In the genomic region with DNA sequence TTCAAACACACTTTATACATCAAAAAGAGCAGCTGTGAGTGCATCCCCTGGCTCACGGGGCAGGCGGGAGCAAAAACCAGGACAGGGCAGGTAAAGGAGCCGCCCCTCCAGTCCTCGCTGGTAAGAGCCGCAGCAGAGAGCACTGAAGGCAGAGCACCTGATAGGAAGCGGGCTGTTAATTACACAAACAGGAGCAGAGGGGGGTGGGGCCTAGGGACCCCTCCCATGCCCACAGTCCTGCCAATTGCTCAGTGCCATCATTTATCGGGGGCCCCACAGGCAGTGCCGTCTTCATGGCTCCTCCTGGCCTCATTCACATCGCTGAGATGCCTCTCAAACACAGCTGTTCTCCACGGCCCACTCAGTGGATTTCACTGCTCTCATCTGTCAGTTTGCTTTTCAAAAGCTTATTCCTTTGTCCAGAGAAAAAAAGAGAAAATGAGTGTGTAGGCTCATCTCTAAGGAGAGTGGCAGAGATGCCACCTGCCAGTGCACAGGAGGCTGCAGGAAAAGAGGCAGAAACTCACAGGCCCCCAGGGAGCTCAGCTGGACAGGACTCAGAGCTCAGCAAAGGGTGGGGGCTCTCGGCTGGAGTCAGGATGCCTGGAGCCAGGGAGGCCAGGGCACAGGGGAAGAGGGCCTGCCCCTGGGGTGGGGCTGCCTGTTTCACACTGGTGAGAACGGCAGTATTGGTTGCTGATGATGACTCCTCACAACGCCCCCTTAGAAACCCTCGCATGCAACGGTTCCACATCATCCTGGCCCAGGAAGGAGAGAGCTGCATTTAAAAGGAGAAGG, we compare ENCODE assay signal across 13 cellular contexts.
DNase-seq lines count a peak whose midpoint lies in the region; ATAC-seq and TF ChIP-seq lines count a peak whose summit lies in the region.
"Had no signal": no experiment of that assay in that cellular context is flagged by ENCODE, and none has a peak within 500 bp of the region (broad histone marks: within the 10 kb centered on the region; RNA-seq: fewer than 3 reads in every experiment).

No MANE protein-coding gene starts in this region.

- H3K36me3 ChIP-seq in right atrium auricular region (no peaks in the 10 kb centered on the region), heart right ventricle (no peaks in the 10 kb centered on the region), skeletal muscle satellite cell (ENCODE audit: insufficient read depth, low read length) (no peaks in the 10 kb centered on the region)
- H3K36me3 ChIP-seq: ascending aorta had no signal

- peak overlapping the region; percentile 19 for H3K4me2 ChIP-seq in skeletal muscle satellite cell (ENCODE audit: low read length)

- H3K4me3 ChIP-seq in right atrium auricular region (no peak overlapping the region), heart right ventricle (no peak overlapping the region), skeletal muscle satellite cell (ENCODE audit: low read length) (no peak overlapping the region)
- H3K4me3 ChIP-seq: ascending aorta had no signal

- H3K9ac ChIP-seq in skeletal muscle satellite cell (ENCODE audit: low read depth, low read length) = peak overlapping the region; percentile 48

- H3K9me3 ChIP-seq in right atrium auricular region (no peaks in the 10 kb centered on the region), heart right ventricle (no peaks in the 10 kb centered on the region), skeletal muscle satellite cell (replicated peaks; ENCODE audit: low read length) (no peaks in the 10 kb centered on the region)
- H3K9me3 ChIP-seq: ascending aorta had no signal

- WGBS in heart right ventricle, 2 donors = 62 to 68% methylated on average over 15 of the region's 15 CpGs

- intact Hi-C loops in heart right ventricle (cut with DNase I) = loop anchor here in 4 of 10 donors (10.0 kb wide), 2 partner anchors 348 to 888 kb away; a partner anchor contains a TSS

- peak overlapping the region; percentile 38 to 87 for H3K27ac ChIP-seq in right atrium auricular region
- peak overlapping the region in 3 of 10 donors; percentile 35 to 91 (median 86) for H3K27ac ChIP-seq in heart right ventricle
- H3K27ac ChIP-seq: ascending aorta had no signal

- no peaks in the 10 kb centered on the region for H3K27me3 ChIP-seq in right atrium auricular region
- H3K27me3 ChIP-seq in heart right ventricle = no peaks in the 10 kb centered on the region
- H3K27me3 ChIP-seq in skeletal muscle satellite cell (ENCODE audit: control insufficient read depth, insufficient read depth, low read length) = no peaks in the 10 kb centered on the region
- H3K27me3 ChIP-seq: ascending aorta had no signal

- H3K4me1 ChIP-seq in right atrium auricular region (peaks cover 0 to 54% of the 10 kb centered on the region in 2 donors), heart right ventricle (peaks cover under 1 to 58% (median 18%) of the 10 kb centered on the region in 9 donors), skeletal muscle satellite cell (ENCODE audit: control insufficient read depth, insufficient read depth, low read length) (peaks cover 40% of the 10 kb centered on the region)

- TF ChIP-seq CTCF in right atrium auricular region (IDR thresholded peaks at IDR 0.05) = no peak
- no peak for TF ChIP-seq CTCF in heart right ventricle (IDR thresholded peaks at IDR 0.05)

- DNase-seq in right atrium auricular region (ENCODE audit: low spot score) (peak; percentile 54), heart right ventricle (no peak), NCI-H187 (lab: John Stamatoyannopoulos, UW) (peak; percentile 78 to 80), ecto neural progenitor cell (ENCODE audit: low spot score) (peak; percentile 51), NCI-H446 (lab: John Stamatoyannopoulos, UW) (no peak)
- DNase-seq in activated CD4-positive, alpha-beta T cell treated with anti-CD3 and anti-CD28 coated beads, Interleukin-2, amount 50 U/mL, for 4 hours = no peak
- DNase-seq: activated effector memory CD4-positive, alpha-beta T cell treated with anti-CD3 and anti-CD28 coated beads, Interleukin-2, amount 50 U/mL, for 16 hours; mammary epithelial cell; NCI-H526 treated with DMSO at 0.1 percent for 48 hours; T1000 had no signal

- no peak for ATAC-seq in heart right ventricle
- ATAC-seq in HG02938 (IDR thresholded peaks at IDR 0.05; ENCODE audit: unreplicated experiment) = no peak

Comparison
In these comparisons a context has a peak if more than half of its experiments do, and no peak if none do; other contexts are left out.
1. DNase-seq: peak in right atrium auricular region (single experiment), NCI-H187 (2 of 2) and ecto neural progenitor cell (single experiment); none in heart right ventricle (0 of 2), NCI-H446 (0 of 2) and activated CD4-positive, alpha-beta T cell treated with anti-CD3 and anti-CD28 coated beads, Interleukin-2, amount 50 U/mL, for 4 hours (0 of 2).